Comparison of ENCODE assay signal across 9 cellular contexts in the genomic region with DNA sequence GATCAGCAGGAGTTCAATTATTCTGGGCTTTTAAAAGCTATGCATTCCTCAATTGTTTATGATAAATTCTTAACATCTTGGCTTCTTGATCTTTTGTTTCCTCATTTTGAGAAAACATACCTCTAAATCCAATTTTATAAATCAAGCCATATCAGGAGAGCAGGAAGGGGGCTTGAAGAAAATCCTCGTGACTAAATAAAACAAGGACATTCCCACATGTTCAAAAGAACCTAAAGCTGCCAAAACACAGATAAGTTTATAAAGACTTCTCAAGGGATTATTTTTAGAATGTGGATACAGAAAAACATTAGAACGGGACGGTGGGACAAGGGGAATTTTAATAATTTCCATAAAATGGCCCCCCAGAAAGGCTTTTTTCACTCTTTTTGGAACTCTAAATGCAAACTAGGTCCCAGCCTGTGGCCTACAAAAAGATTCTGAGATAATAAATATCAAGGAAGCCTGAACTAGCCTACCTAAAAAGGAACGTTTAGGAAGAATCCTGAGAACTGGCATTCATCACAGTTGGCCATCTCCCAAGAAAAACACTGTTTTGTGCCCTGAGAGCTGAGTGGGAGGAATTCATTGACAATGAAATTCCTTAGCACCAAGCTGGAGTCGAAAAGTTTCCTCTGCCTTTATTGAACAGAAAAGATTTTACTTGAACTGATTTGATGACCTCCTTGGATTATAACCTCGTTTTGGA. TPM values are rescaled to one million over a fixed set of nuclear protein-coding genes. Genes with fewer than 3 reads are reported as not detected.
DNase-seq lines count a peak whose midpoint lies in the region; ATAC-seq and TF ChIP-seq lines count a peak whose summit lies in the region.
"Had no signal": no experiment of that assay in that cellular context is flagged by ENCODE, and none has a peak within 500 bp of the region (broad histone marks: within the 10 kb centered on the region; RNA-seq: fewer than 3 reads in every experiment).

No MANE protein-coding gene starts in this region.

- no peaks in the 10 kb centered on the region for H3K9me3 ChIP-seq in endodermal cell (ENCODE audit: control insufficient read depth, low read length)
- H3K9me3 ChIP-seq in thyroid gland, result no peaks in the 10 kb centered on the region

- H3K4me1 ChIP-seq in endodermal cell (ENCODE audit: control insufficient read depth, insufficient read depth, low read length), result no peaks in the 10 kb centered on the region
- peaks cover 12 to 17% of the 10 kb centered on the region in 2 donors for H3K4me1 ChIP-seq in thyroid gland
- no peaks in the 10 kb centered on the region for H3K4me1 ChIP-seq in foreskin keratinocyte

- no peaks in the 10 kb centered on the region for H3K27me3 Mint-ChIP-seq in endodermal cell (ENCODE audit: insufficient read depth)

- DNase-seq in LoVo (ENCODE audit: low spot score) (peak; percentile 34), endodermal cell (no peak), medulla oblongata (ENCODE audit: extremely low spot score) (peak; percentile 53), thyroid gland (peak; percentile 75 to 76), foreskin keratinocyte (no peak), NOMO-1 (lab: John Stamatoyannopoulos, UW; ENCODE audit: unreplicated experiment in 2 of 2) (no peak)
- DNase-seq in central memory CD4-positive, alpha-beta T cell, result no peak
- DNase-seq in stimulated activated CD4-positive, alpha-beta T cell treated with anti-CD3 and anti-CD28 coated beads, Interleukin-1b, Interleukin-23, amount 100 ng/mL, for 48 hours, result no peak
- DNase-seq: NCI-H526 treated with DMSO at 0.1 percent for 48 hours had no signal

- intact Hi-C loops in thyroid gland (cut with DNase I), result no loop called here

- ATAC-seq in foreskin keratinocyte, result no peak

- H3K4me3 ChIP-seq in endodermal cell (ENCODE audit: low read length) (no peak overlapping the region), thyroid gland (replicated peaks in 1 of 3) (no peak overlapping the region)

- H3K36me3 ChIP-seq in endodermal cell (ENCODE audit: control insufficient read depth, insufficient read depth, low read length), result no peaks in the 10 kb centered on the region
- no peaks in the 10 kb centered on the region for H3K36me3 ChIP-seq in thyroid gland

- H3K4me1 Mint-ChIP-seq in endodermal cell, result peaks cover 4% of the 10 kb centered on the region

- no peaks in the 10 kb centered on the region for H3K27me3 ChIP-seq in endodermal cell (ENCODE audit: control insufficient read depth, insufficient read depth, low read length, poor library complexity, severe bottlenecking)
- H3K27me3 ChIP-seq in thyroid gland, result no peaks in the 10 kb centered on the region
- H3K27me3 ChIP-seq in foreskin keratinocyte, result no peaks in the 10 kb centered on the region

- H3K9ac ChIP-seq in endodermal cell (ENCODE audit: extremely low read depth, low read length, poor library complexity, severe bottlenecking), result no peak overlapping the region

- TF ChIP-seq POLR2A in thyroid gland (IDR thresholded peaks at IDR 0.05), result peak in 1 of 2 donors; percentile 50

- no peak for TF ChIP-seq CTCF in endodermal cell (conservative IDR thresholded peaks at IDR 0.05)
- TF ChIP-seq CTCF in thyroid gland (IDR thresholded peaks at IDR 0.05), result no peak
- TF ChIP-seq CTCF in foreskin keratinocyte (conservative IDR thresholded peaks at IDR 0.05), result no peak

- WGBS in endodermal cell (ENCODE audit: insufficient coverage in 1 of 2, insufficient read length in 1 of 2), 2 experiments, result 66 to 86% methylated on average over 5 to 6 of the region's 6 CpGs
- 9 to 10% methylated on average over 6 of the region's 6 CpGs for WGBS in thyroid gland, 2 donors

- peak overlapping the region; percentile 20 for H3K27ac ChIP-seq in endodermal cell (ENCODE audit: low read depth, low read length)
- H3K27ac ChIP-seq in thyroid gland, result peak overlapping the region; percentile 87
- H3K27ac ChIP-seq in foreskin keratinocyte, result no peak overlapping the region

- no peak overlapping the region for H3K4me3 Mint-ChIP-seq in endodermal cell

- no peak overlapping the region for H3K27ac Mint-ChIP-seq in endodermal cell

- no peaks in the 10 kb centered on the region for H3K36me3 Mint-ChIP-seq in endodermal cell (ENCODE audit: low read depth)

- no peaks in the 10 kb centered on the region for H3K9me3 Mint-ChIP-seq in endodermal cell

RNA-seq across cellular contexts. Expression of gene ZAR1L, which starts 30.1 kb away (rescaled TPM):
- total RNA-seq in endodermal cell (under 1 TPM; 0.24 to 0.31 TPM), thyroid gland (not detected), foreskin keratinocyte (not detected in 2 replicates)
- polyA plus RNA-seq in endodermal cell (2013, experiment 1 of 2), result 0.28 TPM
- not detected for polyA plus RNA-seq in endodermal cell (2013, experiment 2 of 2)
- polyA plus RNA-seq in foreskin keratinocyte, result not detected in 2 replicates

RNA-seq across cellular contexts. Expression of gene BRCA2, which starts 30.2 kb away (rescaled TPM):
- total RNA-seq in endodermal cell (10 to 100 TPM; 25.7 to 27.8 TPM), thyroid gland (1 to 10 TPM in 1 of 4 donors, under 1 TPM in 3; 0.56 to 6.3 (median 0.82) TPM), foreskin keratinocyte (14.1 and 15.2 TPM in 2 replicates)
- 8.6 TPM for polyA plus RNA-seq in endodermal cell (2013, experiment 1 of 2)
- 9.1 TPM for polyA plus RNA-seq in endodermal cell (2013, experiment 2 of 2)
- 1.6 and 2.3 TPM in 2 replicates for polyA plus RNA-seq in foreskin keratinocyte

Comparison
In these comparisons a context has a peak if more than half of its experiments do, and no peak if none do; other contexts are left out.
1. DNase-seq: peak in LoVo (single experiment), medulla oblongata (single experiment) and thyroid gland (2 of 2); none in endodermal cell (single experiment), central memory CD4-positive, alpha-beta T cell (single experiment), foreskin keratinocyte (0 of 2), NOMO-1 (0 of 2) and stimulated activated CD4-positive, alpha-beta T cell treated with anti-CD3 and anti-CD28 coated beads, Interleukin-1b, Interleukin-23, amount 100 ng/mL, for 48 hours (single experiment).